In the genomic region with DNA sequence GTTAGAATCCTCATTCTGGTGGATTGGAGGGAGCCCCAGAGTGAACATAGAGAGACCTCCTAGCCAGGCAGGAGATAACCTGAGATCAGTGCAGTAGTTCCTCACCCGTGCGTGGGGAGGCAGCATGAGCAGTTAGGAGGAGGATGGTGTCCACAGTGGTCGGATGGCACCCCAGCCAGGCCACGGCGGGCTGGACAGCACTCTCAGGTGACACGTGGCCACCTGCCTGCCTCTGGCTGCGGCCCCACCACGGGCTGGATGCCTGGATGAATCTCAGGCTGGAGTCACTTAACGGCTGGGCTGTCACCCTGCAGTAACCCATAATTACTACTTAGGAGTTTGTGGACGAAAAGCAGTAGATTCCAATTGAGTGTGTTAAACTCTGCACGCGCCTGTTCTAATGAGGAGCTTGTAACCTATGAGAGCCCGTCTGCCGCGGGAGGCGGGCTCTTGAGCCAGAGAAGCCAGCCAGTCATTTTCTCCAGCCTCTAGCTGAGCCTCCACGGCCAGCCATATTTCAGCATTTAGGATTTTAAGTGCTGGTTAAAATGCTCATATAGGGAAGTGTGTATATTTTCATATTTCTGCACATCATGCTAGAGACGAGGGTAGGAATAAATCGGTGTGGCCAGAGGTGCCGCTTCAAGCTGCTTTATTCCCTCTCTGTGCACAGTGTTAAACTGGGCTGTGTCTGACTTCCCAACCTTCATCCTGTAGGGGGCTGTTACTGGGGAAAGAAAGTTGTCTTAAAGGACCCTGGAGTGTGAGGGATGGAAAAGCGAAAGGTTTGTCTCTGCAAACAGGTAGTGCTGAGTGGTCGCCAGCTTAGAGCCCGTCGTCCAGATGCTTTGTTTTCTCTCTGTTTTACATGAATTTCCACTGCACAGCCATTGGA, we compare ENCODE assay signal across 11 cellular contexts.
DNase-seq lines count a peak whose midpoint lies in the region; ATAC-seq and FAIRE-seq lines count a peak whose summit lies in the region.
"Had no signal": no experiment of that assay in that cellular context is flagged by ENCODE, and none has a peak within 500 bp of the region (broad histone marks: within the 10 kb centered on the region; RNA-seq: fewer than 3 reads in every experiment).

No MANE protein-coding gene starts in this region.

- no peak overlapping the region for H2BK120ac ChIP-seq in neuronal stem cell (ENCODE audit: low read depth, low read length)

- no peak overlapping the region for H2BK5ac ChIP-seq in neuronal stem cell (ENCODE audit: low read length)

- no peak overlapping the region for H2BK12ac ChIP-seq in neuronal stem cell (ENCODE audit: low read length)

- H3K4me2 ChIP-seq in neuronal stem cell (ENCODE audit: insufficient read depth, low read length, poor library complexity, severe bottlenecking), result no peak overlapping the region

- H3K4me3 ChIP-seq in neuronal stem cell (ENCODE audit: low read length in 2 of 2), result no peak overlapping the region
- H3K4me3 ChIP-seq: sigmoid colon, thyroid gland had no signal

- H2AK5ac ChIP-seq in neuronal stem cell (ENCODE audit: low read depth, low read length), result no peak overlapping the region

- no peak overlapping the region for H3K9ac ChIP-seq in neuronal stem cell (ENCODE audit: low read depth, low read length, poor library complexity)

- no peak overlapping the region for H4K8ac ChIP-seq in neuronal stem cell (ENCODE audit: low read depth, low read length)

- peaks cover 22% of the 10 kb centered on the region for H3K79me1 ChIP-seq in neuronal stem cell (ENCODE audit: low read depth, low read length)

- H4K91ac ChIP-seq in neuronal stem cell (ENCODE audit: low read depth, low read length, poor library complexity), result no peak overlapping the region

- no CpG with 5 or more reads among the region's 24 CpGs for WGBS in neuronal stem cell (ENCODE audit: extremely low coverage in 2 of 2, insufficient read length in 2 of 2, insufficient replicate concordance in 1 of 2), 2 donors

- H3K27me3 ChIP-seq in neuronal stem cell (ENCODE audit: control insufficient read depth in 3 of 3, insufficient read depth in 3 of 3, low read depth in 1 of 3, low read length in 3 of 3), result no peaks in the 10 kb centered on the region
- H3K27me3 ChIP-seq: sigmoid colon, thyroid gland had no signal

- no peaks in the 10 kb centered on the region for H3K9me3 ChIP-seq in neuronal stem cell (replicated peaks in 1 of 2; ENCODE audit: control insufficient read depth in 2 of 2, insufficient read depth in 1 of 2, low read depth in 1 of 2, low read length in 2 of 2)
- H3K9me3 ChIP-seq: sigmoid colon, thyroid gland had no signal

- no peak for FAIRE-seq in HTR-8/SVneo (lab: Jason Lieb, UNC)

- peak; percentile 38 for DNase-seq in DMS53 treated with DMSO at 0.1 percent for 48 hours (lab: John Stamatoyannopoulos, UW; ENCODE audit: unreplicated experiment)
- DNase-seq in NCI-H2107 treated with DMSO at 0.1 percent for 48 hours (lab: John Stamatoyannopoulos, UW; ENCODE audit: unreplicated experiment), result peak; percentile 80
- DNase-seq in cerebellum (ENCODE audit: low spot score), result peak; percentile 57
- DNase-seq in neuronal stem cell (ENCODE audit: low spot score), result no peak
- no peak for DNase-seq in activated CD4-positive, alpha-beta T cell treated with anti-CD3 and anti-CD28 coated beads for 1 hour
- no peak for DNase-seq in HTR-8/SVneo (ENCODE audit: insufficient read length, low spot score)
- no peak for DNase-seq in activated CD4-positive, alpha-beta T cell treated with anti-CD3 and anti-CD28 coated beads for 4 hours
- DNase-seq: foreskin keratinocyte, sigmoid colon, thyroid gland had no signal

- no peak overlapping the region for H2BK15ac ChIP-seq in neuronal stem cell (ENCODE audit: low read length)

- ATAC-seq in GM18870 (IDR thresholded peaks at IDR 0.05; ENCODE audit: unreplicated experiment), result no peak
- ATAC-seq: foreskin keratinocyte had no signal

- H3K4ac ChIP-seq in neuronal stem cell (ENCODE audit: low read length), result no peak overlapping the region

- H3K27ac ChIP-seq in neuronal stem cell (replicated peaks; ENCODE audit: low read length), result peak overlapping the region; percentile 36
- H3K27ac ChIP-seq: foreskin keratinocyte, sigmoid colon, thyroid gland had no signal

- H3K36me3 ChIP-seq in neuronal stem cell (replicated peaks in 1 of 2; ENCODE audit: control insufficient read depth in 2 of 2, insufficient read depth in 2 of 2, low read length in 2 of 2), result peaks cover 0 to 11% of the 10 kb centered on the region in 2 donors
- H3K36me3 ChIP-seq: sigmoid colon, thyroid gland had no signal

- no peak overlapping the region for H2AFZ ChIP-seq in neuronal stem cell (ENCODE audit: low read length)

- peak overlapping the region; percentile 32 for H3K14ac ChIP-seq in neuronal stem cell (ENCODE audit: low read length)

- H3K23ac ChIP-seq in neuronal stem cell (ENCODE audit: low read depth, low read length, poor library complexity), result no peak overlapping the region

- H3K4me1 ChIP-seq in neuronal stem cell (ENCODE audit: control insufficient read depth in 2 of 2, insufficient read depth in 1 of 2, low read depth in 1 of 2, low read length in 2 of 2), result peaks cover 23 to 32% of the 10 kb centered on the region in 2 donors
- H3K4me1 ChIP-seq: foreskin keratinocyte, thyroid gland had no signal

- peak overlapping the region; percentile 73 for H3K18ac ChIP-seq in neuronal stem cell (ENCODE audit: low read length)

Comparison
In these comparisons a context has a peak if more than half of its experiments do, and no peak if none do; other contexts are left out.
1. DNase-seq: peak in DMS53 treated with DMSO at 0.1 percent for 48 hours (single experiment), NCI-H2107 treated with DMSO at 0.1 percent for 48 hours (single experiment) and cerebellum (single experiment); none in neuronal stem cell (single experiment), activated CD4-positive, alpha-beta T cell treated with anti-CD3 and anti-CD28 coated beads for 1 hour (single experiment), HTR-8/SVneo (single experiment) and activated CD4-positive, alpha-beta T cell treated with anti-CD3 and anti-CD28 coated beads for 4 hours (0 of 2).